1 cellular context compared by ENCODE assay signal in genomic region chr13:41696163-41697003, GRCh38.
TF ChIP-seq lines count a peak whose summit lies in the region.

No MANE protein-coding gene starts in this region.

TF ChIP-seq in HEK293, 187 proteins besides CTCF, POLR2A, EP300 and RAD21 (continued from another document and continues in another):
- TF ChIP-seq ZSCAN5A (tag by site-specific recombination; IDR thresholded peaks at IDR 0.05) (no peak), WT1 (tag by site-specific recombination; IDR thresholded peaks at IDR 0.05) (peak; percentile 97), ZNF558 (tag by site-specific recombination; IDR thresholded peaks at IDR 0.05) (no peak; the same call in 1 of the 2 replicates), ZBTB17 (tag by site-specific recombination; IDR thresholded peaks at IDR 0.05) (peak; percentile 79; the same call in 1 of the 2 replicates), ZNF10 (tag by site-specific recombination; IDR thresholded peaks at IDR 0.05) (0 out of 2 replicates have a peak, but pooled peaks have one; percentile 37), ELK4 (IDR thresholded peaks at IDR 0.05; ENCODE audit: borderline replicate concordance, low read depth, low read length) (no peak), KLF8 (tag by site-specific recombination; IDR thresholded peaks at IDR 0.05) (peak; percentile 78), GLI2 (tag by site-specific recombination; IDR thresholded peaks at IDR 0.05; ENCODE audit: borderline replicate concordance, low read depth) (peak; percentile 66; the same call in 1 of the 2 replicates), ZNF112 (tag by site-specific recombination; IDR thresholded peaks at IDR 0.05) (no peak), ZBTB20 (tag by site-specific recombination; IDR thresholded peaks at IDR 0.05) (no peak), GLIS1 (tag by site-specific recombination; IDR thresholded peaks at IDR 0.05) (peak; percentile 65; the same call in 1 of the 2 replicates), ZNF660 (tag by site-specific recombination; IDR thresholded peaks at IDR 0.05) (0 out of 2 replicates have a peak, but pooled peaks have one; percentile 59), TRIM28 (IDR thresholded peaks at IDR 0.05; ENCODE audit: borderline replicate concordance, low read length) (no peak), ZNF335 (tag by site-specific recombination; conservative IDR thresholded peaks at IDR 0.05) (peak; percentile 32; the same call in 1 of the 2 replicates), ZNF501 (tag by site-specific recombination; IDR thresholded peaks at IDR 0.05) (peak; percentile 23; the same call in 1 of the 2 replicates), ZBTB7A (tag by site-specific recombination; IDR thresholded peaks at IDR 0.05; ENCODE audit: low read depth) (no peak), ZNF362 (tag by site-specific recombination; IDR thresholded peaks at IDR 0.05) (no peak), ZNF664 (tag by site-specific recombination; IDR thresholded peaks at IDR 0.05) (peak; percentile 64), EGR2 (tag by site-specific recombination; IDR thresholded peaks at IDR 0.05; ENCODE audit: low read depth) (no peak), ZBTB8A (tag by site-specific recombination; IDR thresholded peaks at IDR 0.05) (0 out of 2 replicates have a peak, but pooled peaks have one; percentile 16), PATZ1 (tag by site-specific recombination; IDR thresholded peaks at IDR 0.05) (peak; percentile 38; the same call in 1 of the 2 replicates), GFI1B (tag by site-specific recombination; IDR thresholded peaks at IDR 0.05) (peak; percentile 82), BCL11A (tag by site-specific recombination; IDR thresholded peaks at IDR 0.05; ENCODE audit: low read depth) (peak; percentile 76; the same call in 1 of the 2 replicates), OSR2 (tag by site-specific recombination; IDR thresholded peaks at IDR 0.05) (peak; percentile 91), ZFP69B (tag by site-specific recombination; IDR thresholded peaks at IDR 0.05) (peak; percentile 90), ZNF768 (tag by site-specific recombination; IDR thresholded peaks at IDR 0.05) (no peak), ZNF600 (tag by site-specific recombination; IDR thresholded peaks at IDR 0.05) (peak; percentile 87), KLF17 (tag by site-specific recombination; IDR thresholded peaks at IDR 0.05) (peak; percentile 98), ZNF654 (tag by site-specific recombination; IDR thresholded peaks at IDR 0.05; ENCODE audit: low read depth) (no peak), ZNF302 (tag by site-specific recombination; IDR thresholded peaks at IDR 0.05; ENCODE audit: low read depth) (no peak), RBAK (tag by site-specific recombination; IDR thresholded peaks at IDR 0.05) (no peak), ZNF266 (tag by site-specific recombination; IDR thresholded peaks at IDR 0.05; ENCODE audit: low read depth) (no peak), ZNF146 (tag by site-specific recombination; IDR thresholded peaks at IDR 0.05) (peak; percentile 59), KLF10 (tag by site-specific recombination; IDR thresholded peaks at IDR 0.05) (peak; percentile 65; the same call in 1 of the 2 replicates), ZBTB44 (tag by site-specific recombination; IDR thresholded peaks at IDR 0.05) (peak; percentile 45; the same call in 1 of the 2 replicates), PRDM6 (tag by site-specific recombination; IDR thresholded peaks at IDR 0.05) (peak; percentile 84), ZNF549 (tag by site-specific recombination; IDR thresholded peaks at IDR 0.05) (no peak), ZXDB (tag by site-specific recombination; IDR thresholded peaks at IDR 0.05) (0 out of 2 replicates have a peak, but pooled peaks have one; percentile 33), ZNF639 (tag by site-specific recombination; IDR thresholded peaks at IDR 0.05) (peak; percentile 90), FEZF1 (tag by site-specific recombination; IDR thresholded peaks at IDR 0.05) (peak; percentile 86), ZNF248 (tag by site-specific recombination; IDR thresholded peaks at IDR 0.05) (no peak), ZNF324 (tag by site-specific recombination; IDR thresholded peaks at IDR 0.05) (peak; percentile 69; the same call in 1 of the 2 replicates), ZNF791 (tag by site-specific recombination; IDR thresholded peaks at IDR 0.05) (no peak), ZBTB21 (tag by site-specific recombination; IDR thresholded peaks at IDR 0.05) (peak; percentile 85), ZNF391 (tag by site-specific recombination; IDR thresholded peaks at IDR 0.05; ENCODE audit: borderline replicate concordance, low read depth) (peak; percentile 53; the same call in 1 of the 2 replicates), ZNF629 (tag by site-specific recombination; IDR thresholded peaks at IDR 0.05) (peak; percentile 98), ZNF354C (tag by site-specific recombination; IDR thresholded peaks at IDR 0.05; ENCODE audit: borderline replicate concordance, low read depth) (no peak), ZNF670 (tag by site-specific recombination; IDR thresholded peaks at IDR 0.05; ENCODE audit: low read depth) (no peak), ATF2 (tag by site-specific recombination; IDR thresholded peaks at IDR 0.05; ENCODE audit: low read depth) (peak; percentile 91), INSM2 (tag by site-specific recombination; IDR thresholded peaks at IDR 0.05) (peak; percentile 99), ZBTB48 (tag by site-specific recombination; IDR thresholded peaks at IDR 0.05) (no peak), ZNF114 (tag by site-specific recombination; IDR thresholded peaks at IDR 0.05) (no peak), SP7 (tag by site-specific recombination; IDR thresholded peaks at IDR 0.05) (peak; percentile 86), ZNF366 (tag by site-specific recombination; conservative IDR thresholded peaks at IDR 0.05) (peak; percentile 97)
